In the genomic region with DNA sequence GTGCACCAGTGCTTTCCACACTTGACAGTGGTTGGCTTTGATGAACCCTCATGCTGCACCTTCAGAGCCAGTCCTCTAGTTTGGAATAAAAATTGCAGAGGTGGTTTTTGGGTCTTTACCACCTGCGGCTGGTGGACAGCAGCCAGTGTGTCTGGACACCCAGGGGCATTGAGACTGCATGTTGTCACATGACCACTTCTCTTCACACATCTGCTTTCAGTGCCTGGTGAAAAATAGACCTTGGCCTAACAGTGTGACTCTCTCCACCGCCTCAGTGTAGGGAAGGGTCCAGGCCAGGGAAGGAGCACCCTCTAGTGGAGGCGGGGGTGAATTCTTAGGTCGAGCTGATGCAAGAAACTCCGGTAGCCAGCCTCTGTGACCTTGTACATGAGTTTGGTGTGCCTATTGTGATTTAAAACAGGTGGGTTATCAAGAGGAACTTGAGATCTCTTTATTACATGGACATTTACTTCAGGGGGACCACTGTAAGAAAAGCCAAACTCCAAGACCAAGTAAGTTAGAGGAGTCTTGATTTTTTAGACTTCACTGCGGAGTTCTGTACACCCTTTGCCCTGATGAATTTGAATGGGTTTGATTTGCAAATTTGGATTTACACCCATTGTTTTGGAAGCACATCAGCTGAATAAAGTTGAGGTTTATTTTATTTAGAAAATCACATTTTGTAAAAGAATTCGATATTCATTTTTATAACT, we compare ENCODE assay signal across 8 cellular contexts. TPM values are rescaled to one million over a fixed set of nuclear protein-coding genes. Genes with fewer than 3 reads are reported as not detected.
DNase-seq lines count a peak whose midpoint lies in the region; ATAC-seq, FAIRE-seq and TF ChIP-seq lines count a peak whose summit lies in the region.

No MANE protein-coding gene starts in this region.

- DNase-seq in DMS 273 (lab: John Stamatoyannopoulos, UW; ENCODE audit: unreplicated experiment) (peak; percentile 87), HFFc6 (peak; percentile 59), NCI-H2171 treated with DMSO at 0.1 percent for 48 hours (lab: John Stamatoyannopoulos, UW) (peak; percentile 78), WERI-Rb-1 (peak; percentile 88), MCF 10A (ENCODE audit: unreplicated experiment) (peak; percentile 72), keratinocyte (ENCODE audit: low read depth, low spot score) (no peak)
- DNase-seq in stimulated activated CD4-positive, alpha-beta T cell treated with anti-CD3 and anti-CD28 coated beads, Interleukin-1b, Interleukin-23, amount 100 ng/mL, for 48 hours, result peak; percentile 72

- peak; percentile 29 for FAIRE-seq in keratinocyte (lab: Jason Lieb, UNC)

- no TSS peak for BruUV-seq in MCF 10A (replicated peaks; lab: Mats Ljungman, UMichigan)

- peaks cover 20% of the 10 kb centered on the region for H3K36me3 Mint-ChIP-seq in HFFc6 (ENCODE audit: low read depth)
- peaks cover 53% of the 10 kb centered on the region for H3K36me3 Mint-ChIP-seq in MCF 10A (ENCODE audit: insufficient read depth, unreplicated experiment)

- H3K27me3 Mint-ChIP-seq in HFFc6 (ENCODE audit: insufficient read depth) (no peaks in the 10 kb centered on the region; the same call in 1 of the 2 replicates), MCF 10A (ENCODE audit: insufficient read depth, unreplicated experiment) (no peaks in the 10 kb centered on the region)

- H3K9me3 ChIP-seq in WERI-Rb-1 (ENCODE audit: severe bottlenecking) (no peaks in the 10 kb centered on the region), keratinocyte (ENCODE audit: control insufficient read depth, low read depth, low read length) (no peaks in the 10 kb centered on the region)

- H3K36me3 ChIP-seq in WERI-Rb-1, result peaks cover 44% of the 10 kb centered on the region
- H3K36me3 ChIP-seq in keratinocyte (ENCODE audit: control insufficient read depth in 2 of 2, extremely low read depth in 1 of 2, insufficient read depth in 2 of 2, low read length in 2 of 2), result peaks cover 23 to 33% of the 10 kb centered on the region in 2 experiments

- H3K79me2 ChIP-seq in keratinocyte (ENCODE audit: control insufficient read depth, insufficient read depth, low read length), result no peaks in the 10 kb centered on the region

- H3K27ac ChIP-seq in WERI-Rb-1 (no peak overlapping the region), keratinocyte (ENCODE audit: control insufficient read depth, insufficient read depth, low read length) (no peak overlapping the region)

- H3K27me3 ChIP-seq in WERI-Rb-1 (ENCODE audit: insufficient read depth, low read depth, severe bottlenecking), result no peaks in the 10 kb centered on the region
- H3K27me3 ChIP-seq in keratinocyte (ENCODE audit: control insufficient read depth, extremely low read depth, insufficient read depth, low read length), result no peaks in the 10 kb centered on the region

- peak; percentile 91 for TF ChIP-seq CTCF in HFFc6 (IDR thresholded peaks at IDR 0.05)
- TF ChIP-seq CTCF in WERI-Rb-1 (IDR thresholded peaks at IDR 0.05; ENCODE audit: low read depth, low read length), result peak; percentile 97
- peak; percentile 80 for TF ChIP-seq CTCF in MCF 10A (IDR thresholded peaks at IDR 0.05; ENCODE audit: unreplicated experiment)
- peak; percentile 86 to 96 (median 92) for TF ChIP-seq CTCF in keratinocyte (optimal IDR thresholded peaks at IDR 0.05 in 1 of 3, IDR thresholded peaks at IDR 0.05 in 1 of 3, conservative IDR thresholded peaks at IDR 0.05 in 1 of 3; ENCODE audit: extremely low read depth in 1 of 3, insufficient read depth in 2 of 3, low read length in 3 of 3)

- dilution Hi-C loops in keratinocyte (cut with MboI; ENCODE audit: extremely low pct_ligation_motif_present, low sequenced_read_pairs), result no loop called here

- intact Hi-C loops in MCF 10A (cut with micrococcal nuclease), result loop anchor here (10.0 kb wide), 1 partner anchor 374 kb away; no protein-coding TSS in a partner anchor

- H3K9me3 Mint-ChIP-seq in HFFc6 (no peaks in the 10 kb centered on the region), MCF 10A (ENCODE audit: unreplicated experiment) (no peaks in the 10 kb centered on the region)

- POLR2A ChIA-PET in MCF 10A (lab: Yijun Ruan, JAX), result interaction anchor here (0.6 to 1.9 kb wide), 3 partner anchors 19 to 113 kb away, joined by 3 to 4 read pairs (median 3); no protein-coding TSS in a partner anchor

- H3K27ac Mint-ChIP-seq in HFFc6 (peak overlapping the region; percentile 60), MCF 10A (ENCODE audit: low read depth, unreplicated experiment) (no peak overlapping the region)

- no peak overlapping the region for H3K4me3 ChIP-seq in WERI-Rb-1 (ENCODE audit: low read depth, low read length)
- H3K4me3 ChIP-seq in keratinocyte (ENCODE audit: control insufficient read depth in 2 of 3, extremely low read depth in 1 of 3, insufficient read depth in 2 of 3, low read depth in 1 of 3, low read length in 3 of 3), result no peak overlapping the region

- ATAC-seq in HG02970 (IDR thresholded peaks at IDR 0.05; ENCODE audit: low FRiP score, unreplicated experiment), result no peak

- CTCF ChIA-PET in MCF 10A (lab: Yijun Ruan, JAX), result interaction anchor here (0.6 to 1.8 kb wide), 8 partner anchors 15 to 107 kb away, joined by 3 to 6 read pairs (median 3); no protein-coding TSS in a partner anchor

- H3K4me2 ChIP-seq in keratinocyte (ENCODE audit: control insufficient read depth, extremely low read depth, insufficient read depth, low read depth, low read length), result no peak overlapping the region

- H4K20me1 ChIP-seq in keratinocyte (ENCODE audit: control insufficient read depth, extremely low read depth, insufficient read depth, low read length), result peaks cover 3% of the 10 kb centered on the region

- no peaks in the 10 kb centered on the region for H3K9me1 ChIP-seq in keratinocyte (ENCODE audit: control insufficient read depth, extremely low read depth, insufficient read depth, low read length)

- H3K4me1 ChIP-seq in keratinocyte (ENCODE audit: control insufficient read depth, extremely low read depth, insufficient read depth, low read length), result no peaks in the 10 kb centered on the region

- H2AFZ ChIP-seq in keratinocyte (ENCODE audit: control insufficient read depth, low read length), result no peak overlapping the region

- H3K4me3 Mint-ChIP-seq in HFFc6 (no peak overlapping the region), MCF 10A (ENCODE audit: unreplicated experiment) (no peak overlapping the region)

- H3K4me1 Mint-ChIP-seq in HFFc6 (ENCODE audit: low read depth) (peaks cover 27% of the 10 kb centered on the region), MCF 10A (ENCODE audit: insufficient read depth, unreplicated experiment) (no peaks in the 10 kb centered on the region)

- no peak overlapping the region for H3K9ac ChIP-seq in keratinocyte (ENCODE audit: control insufficient read depth, extremely low read depth, insufficient read depth, low read length)

RNA-seq across cellular contexts. Expression of gene GOSR2, which starts 17.9 kb away (rescaled TPM):
- total RNA-seq in HFFc6 (2021; fragmentation: NEBNext Ultra II Directional; extraction: Animal tissue kit (Norgen Biotek cat#: 25700)), result 10 to 100 TPM; 63.6 to 75.9 (median 66.3) TPM
- 78.3 and 84.0 TPM in 2 replicates for total RNA-seq in MCF 10A (2022)
- polyA plus RNA-seq in keratinocyte, result 48.6 to 52.4 TPM (median 51.8 TPM) in 3 replicates
- 16.3 TPM for polyA plus RNA-seq in keratinocyte (2011; ENCODE audit: low read depth)
- 40.4 and 50.3 TPM in 2 replicates for polyA plus RNA-seq in keratinocyte (2011; cell fraction: cytosol; rRNA removed)
- 55.7 and 56.0 TPM in 2 replicates for polyA plus RNA-seq in keratinocyte (2011; cell fraction: nucleus; rRNA removed)
- 20.2 and 29.4 TPM in 2 replicates for polyA plus RNA-seq in keratinocyte (2012; ENCODE audit: low replicate concordance)
- 53.2 to 59.1 TPM (median 56.6 TPM) in 3 replicates for polyA minus RNA-seq in keratinocyte
- polyA minus RNA-seq in keratinocyte (2011; cell fraction: cytosol; rRNA and poly(A)+ RNA removed), result 24.4 TPM
- polyA minus RNA-seq in keratinocyte (2011; cell fraction: nucleus; rRNA and poly(A)+ RNA removed), result 24.7 and 37.7 TPM in 2 replicates

RNA-seq across cellular contexts. Expression of gene RPRML, which starts 38.2 kb away (rescaled TPM):
- total RNA-seq in HFFc6 (2021; fragmentation: NEBNext Ultra II Directional; extraction: Animal tissue kit (Norgen Biotek cat#: 25700)), result not detected
- not detected in 2 replicates for total RNA-seq in MCF 10A (2022)
- not detected in 3 replicates for polyA plus RNA-seq in keratinocyte
- polyA plus RNA-seq in keratinocyte (2011; ENCODE audit: low read depth), result not detected
- polyA plus RNA-seq in keratinocyte (2011; cell fraction: cytosol; rRNA removed), result not detected in 2 replicates
- not detected in 2 replicates for polyA plus RNA-seq in keratinocyte (2011; cell fraction: nucleus; rRNA removed)
- not detected in 2 replicates for polyA plus RNA-seq in keratinocyte (2012; ENCODE audit: low replicate concordance)
- not detected in 3 replicates for polyA minus RNA-seq in keratinocyte
- polyA minus RNA-seq in keratinocyte (2011; cell fraction: cytosol; rRNA and poly(A)+ RNA removed), result not detected
- not detected in 2 replicates for polyA minus RNA-seq in keratinocyte (2011; cell fraction: nucleus; rRNA and poly(A)+ RNA removed)
